Comparison of ENCODE assay signal across 16 cellular contexts in the genomic region with DNA sequence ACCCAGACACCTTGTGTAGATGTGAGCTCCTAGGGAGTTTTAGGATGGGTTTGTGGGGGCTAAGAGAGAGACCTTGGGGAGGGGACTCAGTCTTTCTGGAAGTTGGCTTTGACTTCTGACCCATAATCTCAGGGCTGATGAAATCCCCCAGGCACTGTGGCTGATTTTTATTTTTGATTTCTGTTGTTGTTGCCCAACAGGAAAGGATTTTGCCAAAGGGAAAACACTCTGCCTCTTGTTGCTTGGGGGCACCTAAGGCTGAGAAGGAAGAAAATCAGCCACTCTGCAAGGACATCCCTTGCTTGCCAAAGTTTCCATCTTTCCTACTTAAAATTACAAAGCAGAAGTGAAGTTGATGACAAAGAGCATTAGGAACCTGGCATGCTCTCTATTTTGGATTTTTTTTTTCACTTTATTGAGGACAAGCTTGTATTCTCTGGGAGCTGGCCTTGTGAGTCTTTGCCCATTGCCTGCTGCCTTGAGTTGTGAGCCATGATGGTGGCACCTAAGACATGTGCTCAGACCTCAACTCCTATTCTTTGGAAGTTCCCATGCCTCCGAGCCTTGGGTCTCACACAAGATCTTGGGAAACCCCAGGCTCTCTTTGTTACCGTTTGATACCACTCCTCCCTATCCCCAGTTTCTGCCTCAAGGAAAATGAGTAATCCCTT. TPM values are rescaled to one million over a fixed set of nuclear protein-coding genes. Genes with fewer than 3 reads are reported as not detected.
DNase-seq lines count a peak whose midpoint lies in the region; ATAC-seq, FAIRE-seq and TF ChIP-seq lines count a peak whose summit lies in the region.
"Had no signal": no experiment of that assay in that cellular context is flagged by ENCODE, and none has a peak within 500 bp of the region (broad histone marks: within the 10 kb centered on the region; RNA-seq: fewer than 3 reads in every experiment).

No MANE protein-coding gene starts in this region.

- H3K9me3 ChIP-seq in HEK293 (ENCODE audit: control insufficient read depth, insufficient read depth, low read depth, low read length) (no peaks in the 10 kb centered on the region), left lung (peaks cover 0 to 2% of the 10 kb centered on the region in 2 donors), smooth muscle cell (replicated peaks; ENCODE audit: low read depth) (no peaks in the 10 kb centered on the region)
- H3K9me3 ChIP-seq: BE2C had no signal

- H3K36me3 ChIP-seq in HEK293 (ENCODE audit: control insufficient read depth in 2 of 2, insufficient read depth in 1 of 2, low read length in 2 of 2): no peaks in the 10 kb centered on the region
- H3K36me3 ChIP-seq in bronchial epithelial cell (ENCODE audit: control insufficient read depth, insufficient read depth, low read length): no peaks in the 10 kb centered on the region
- no peaks in the 10 kb centered on the region for H3K36me3 ChIP-seq in left lung
- no peaks in the 10 kb centered on the region for H3K36me3 ChIP-seq in smooth muscle cell (ENCODE audit: low read depth)
- H3K36me3 ChIP-seq: BE2C, neural progenitor cell, spleen had no signal

- H3K4me3 ChIP-seq in HEK293 (ENCODE audit: low read depth, low read length) (no peak overlapping the region), bronchial epithelial cell (ENCODE audit: low read depth, low read length) (no peak overlapping the region), left lung (no peak overlapping the region), smooth muscle cell (no peak overlapping the region)
- H3K4me3 ChIP-seq: neural progenitor cell, spleen had no signal

- H3K27me3 ChIP-seq in bronchial epithelial cell (ENCODE audit: control insufficient read depth, insufficient read depth, low read length) (no peaks in the 10 kb centered on the region), left lung (peaks cover 0 to 43% of the 10 kb centered on the region in 2 donors), smooth muscle cell (ENCODE audit: low read depth) (no peaks in the 10 kb centered on the region)

- no peaks in the 10 kb centered on the region for H4K20me1 ChIP-seq in smooth muscle cell (ENCODE audit: low read depth)

- no peaks in the 10 kb centered on the region for H3F3A ChIP-seq in smooth muscle cell (ENCODE audit: low read depth)

- H3K9ac ChIP-seq in smooth muscle cell (ENCODE audit: low read depth): no peak overlapping the region
- H3K9ac ChIP-seq: neural progenitor cell had no signal

- TF ChIP-seq CTCF in HEK293 (tag by site-specific recombination; IDR thresholded peaks at IDR 0.05) (no peak), bronchial epithelial cell (IDR thresholded peaks at IDR 0.05; ENCODE audit: insufficient read depth, low read length, severe bottlenecking) (no peak), left lung (IDR thresholded peaks at IDR 0.05) (no peak), smooth muscle cell (IDR thresholded peaks at IDR 0.05; ENCODE audit: borderline replicate concordance, insufficient read depth, poor library complexity, severe bottlenecking) (no peak)

- peak overlapping the region; percentile 28 for H3K4me2 ChIP-seq in smooth muscle cell
- H3K4me2 ChIP-seq: neural progenitor cell had no signal

- no peak for FAIRE-seq in bronchial epithelial cell (lab: Jason Lieb, UNC)

- no peaks in the 10 kb centered on the region for H3K79me2 ChIP-seq in smooth muscle cell (ENCODE audit: low read depth)

- ATAC-seq in left lung: no peak
- ATAC-seq in HG03196 (IDR thresholded peaks at IDR 0.05; ENCODE audit: unreplicated experiment): no peak
- ATAC-seq in GM18870 (IDR thresholded peaks at IDR 0.05; ENCODE audit: unreplicated experiment): no peak
- ATAC-seq: effector memory CD8-positive, alpha-beta T cell had no signal

- CTCF ChIA-PET in HEK293 (lab: Yijun Ruan, JAX): interaction anchor here (0.6 to 11.1 kb wide), 20 partner anchors 8 to 594 kb away, joined by 3 to 122 read pairs (median 5); partner anchors contain the start of gene ENGASE
- CTCF ChIA-PET in HEK293T (lab: Yijun Ruan, JAX): interaction anchor here (0.8 to 1.5 kb wide), 5 partner anchors 14 to 25 kb away, joined by 3 to 5 read pairs (median 4); no protein-coding TSS in a partner anchor

- intact Hi-C loops in left lung (cut with DNase I): no loop called here

- H3K4me1 ChIP-seq in HEK293 (ENCODE audit: control insufficient read depth, insufficient read depth, low read length) (peaks cover 24% of the 10 kb centered on the region), left lung (peaks cover 17 to 49% of the 10 kb centered on the region in 2 donors), smooth muscle cell (ENCODE audit: low read depth) (peaks cover 11% of the 10 kb centered on the region)
- H3K4me1 ChIP-seq: BE2C had no signal

- H3K27ac ChIP-seq in HEK293 (ENCODE audit: extremely low read depth, low read depth, low read length) (no peak overlapping the region), left lung (peak overlapping the region; percentile 9 to 35), smooth muscle cell (ENCODE audit: low read depth) (no peak overlapping the region)
- H3K27ac ChIP-seq: neural progenitor cell had no signal

- POLR2A ChIA-PET in HEK293 (lab: Yijun Ruan, JAX) (interaction anchor here (1.6 kb wide), 1 partner anchor 11 kb away, joined by 4 read pairs; the partner anchor contains the start of gene CANT1), HEK293T (lab: Yijun Ruan, JAX) (interaction anchor here (1.5 kb wide), 1 partner anchor 10 kb away, joined by 6 read pairs; the partner anchor contains the start of gene CANT1)

- peak; percentile 64 for DNase-seq in bronchial epithelial cell (ENCODE audit: low read depth)
- no peak for DNase-seq in left lung
- DNase-seq in smooth muscle cell (lab: John Stamatoyannopoulos, UW; ENCODE audit: unreplicated experiment): no peak
- DNase-seq in HEK293T (ENCODE audit: extremely low spot score): no peak
- no peak for DNase-seq in NAMALWA (ENCODE audit: low spot score)
- DNase-seq: activated CD4-positive, alpha-beta T cell treated with anti-CD3 and anti-CD28 coated beads, Interleukin-2, amount 10 ng/mL, durations not matched to agents 7 days and 5 days; activated T-cell treated with anti-CD3 and anti-CD28 coated beads, Interleukin-2, amount 50 U/mL, for 48 hours; BE2C; effector memory CD8-positive, alpha-beta T cell; KG1; NCI-H1694 had no signal

- H2AFZ ChIP-seq in smooth muscle cell (ENCODE audit: low read depth): no peak overlapping the region
- H2AFZ ChIP-seq: neural progenitor cell had no signal

- 40% methylated on average over 2 of the region's 2 CpGs for WGBS in smooth muscle cell (ENCODE audit: low lambda C conversion rate)

TF ChIP-seq in HEK293, 187 proteins besides CTCF, POLR2A, EP300 and RAD21:
- TF ChIP-seq ZNF488 (tag by site-specific recombination; IDR thresholded peaks at IDR 0.05): no peak
- TF ChIP-seq ZBTB48 (tag by site-specific recombination; IDR thresholded peaks at IDR 0.05): peak; percentile 11
- TF ChIP-seq ZNF214 (tag by site-specific recombination; IDR thresholded peaks at IDR 0.05; ENCODE audit: borderline replicate concordance): no peak
- TF ChIP-seq KLF16 (tag by site-specific recombination; IDR thresholded peaks at IDR 0.05): no peak
- no peak for TF ChIP-seq ZNF157 (tag by site-specific recombination; IDR thresholded peaks at IDR 0.05)

TF ChIP-seq in HEK293T, 16 proteins besides CTCF, POLR2A, EP300 and RAD21:
- TF ChIP-seq ARNT (IDR thresholded peaks at IDR 0.05) (no peak), LEF1 (IDR thresholded peaks at IDR 0.05; ENCODE audit: borderline replicate concordance) (no peak), SP1 (IDR thresholded peaks at IDR 0.05) (no peak), BHLHE40 (IDR thresholded peaks at IDR 0.05; ENCODE audit: borderline replicate concordance) (no peak)
- TF ChIP-seq, protein P1, sequence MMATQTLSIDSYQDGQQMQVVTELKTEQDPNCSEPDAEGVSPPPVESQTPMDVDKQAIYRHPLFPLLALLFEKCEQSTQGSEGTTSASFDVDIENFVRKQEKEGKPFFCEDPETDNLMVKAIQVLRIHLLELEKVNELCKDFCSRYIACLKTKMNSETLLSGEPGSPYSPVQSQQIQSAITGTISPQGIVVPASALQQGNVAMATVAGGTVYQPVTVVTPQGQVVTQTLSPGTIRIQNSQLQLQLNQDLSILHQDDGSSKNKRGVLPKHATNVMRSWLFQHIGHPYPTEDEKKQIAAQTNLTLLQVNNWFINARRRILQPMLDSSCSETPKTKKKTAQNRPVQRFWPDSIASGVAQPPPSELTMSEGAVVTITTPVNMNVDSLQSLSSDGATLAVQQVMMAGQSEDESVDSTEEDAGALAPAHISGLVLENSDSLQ (IDR thresholded peaks at IDR 0.05): no peak

RNA-seq across cellular contexts. Expression of gene C1QTNF1, which starts 3.2 kb away (rescaled TPM):
- total RNA-seq in bronchial epithelial cell (0.13 and 0.79 TPM in 2 replicates), left lung (10 to 100 TPM; 14.9 to 31.4 TPM), smooth muscle cell (5.1 and 5.7 TPM in 2 replicates)
- 9.4 and 10.0 TPM in 2 replicates for polyA plus RNA-seq in smooth muscle cell
- total RNA-seq: activated CD4-positive, alpha-beta T cell treated with anti-CD3 and anti-CD28 coated beads, Interleukin-2, amount 10 ng/mL, durations not matched to agents 7 days and 5 days had no signal

RNA-seq across cellular contexts. Expression of gene CANT1, which starts 11.2 kb away (rescaled TPM):
- total RNA-seq in bronchial epithelial cell (60.0 and 114 TPM in 2 replicates), left lung (10 to 100 TPM; 57.2 to 69.0 TPM), smooth muscle cell (41.9 and 42.1 TPM in 2 replicates)
- 36.5 and 38.3 TPM in 2 replicates for polyA plus RNA-seq in smooth muscle cell

RNA-seq across cellular contexts. Expression of gene LGALS3BP, which starts 41.0 kb away (rescaled TPM):
- total RNA-seq in bronchial epithelial cell (116 and 118 TPM in 2 replicates), left lung (100 to 1,000 TPM; 379 to 688 TPM), smooth muscle cell (55.7 and 66.5 TPM in 2 replicates)
- 110 and 151 TPM in 2 replicates for polyA plus RNA-seq in smooth muscle cell

RNA-seq across cellular contexts. Expression of gene ENGASE, which starts 53.9 kb away (rescaled TPM):
- total RNA-seq in bronchial epithelial cell (8.1 and 10.5 TPM in 2 replicates), left lung (10 to 100 TPM; 46.9 to 50.2 TPM), smooth muscle cell (3.8 and 7.8 TPM in 2 replicates)
- 9.6 and 11.2 TPM in 2 replicates for polyA plus RNA-seq in smooth muscle cell

Comparison
In these comparisons a context has a peak if more than half of its experiments do, and no peak if none do; other contexts are left out.
1. H3K27ac ChIP-seq: peak in left lung (2 of 2); none in HEK293 (single experiment) and smooth muscle cell (single experiment).